Comparison of ENCODE assay signal across 19 cellular contexts in the genomic region with DNA sequence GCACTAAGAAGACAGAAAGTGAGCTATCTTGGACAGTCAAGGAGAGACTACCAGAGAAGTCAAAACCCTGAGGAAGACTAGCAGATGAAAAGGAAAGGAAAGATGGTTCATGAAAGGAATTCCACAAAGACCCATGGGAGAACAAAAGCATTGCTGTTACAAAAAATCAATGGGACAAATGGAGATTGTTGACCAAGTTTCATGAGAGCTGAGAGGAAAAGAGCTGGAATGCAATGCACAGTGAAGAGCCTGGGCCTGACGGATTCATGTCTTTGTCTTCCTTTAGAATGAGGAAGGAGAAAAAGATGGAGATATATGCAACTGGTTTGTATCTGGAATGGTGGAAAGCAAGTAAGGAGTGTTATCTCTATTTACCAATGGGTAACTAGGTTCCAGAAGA. TPM values are rescaled to one million over a fixed set of nuclear protein-coding genes. Genes with fewer than 3 reads are reported as not detected.
DNase-seq lines count a peak whose midpoint lies in the region; ATAC-seq and TF ChIP-seq lines count a peak whose summit lies in the region.
"Had no signal": no experiment of that assay in that cellular context is flagged by ENCODE, and none has a peak within 500 bp of the region (broad histone marks: within the 10 kb centered on the region; RNA-seq: fewer than 3 reads in every experiment).

No MANE protein-coding gene starts in this region.

- POLR2A ChIA-PET in CD4-positive, alpha-beta T cell (lab: Charles Lee), result interaction anchor here (0.7 to 4.6 kb wide), 6 partner anchors 11 to 50 kb away, joined by 3 to 44 read pairs (median 10); a partner anchor contains a TSS

- no peak overlapping the region for H3K4me2 ChIP-seq in DOHH2 (ENCODE audit: low read length)

- no peaks in the 10 kb centered on the region for H3K27me3 Mint-ChIP-seq in CD4-positive, alpha-beta T cell
- no peaks in the 10 kb centered on the region for H3K27me3 Mint-ChIP-seq in activated naive CD8-positive, alpha-beta T cell treated with anti-CD3 and anti-CD28 coated beads for 36 hours
- H3K27me3 Mint-ChIP-seq in type B pancreatic cell, result no peaks in the 10 kb centered on the region

- no peak overlapping the region for H3K4me3 ChIP-seq in DOHH2 (ENCODE audit: low read length)
- H3K4me3 ChIP-seq: stomach, upper lobe of left lung had no signal

- intact Hi-C loops in CD4-positive, alpha-beta T cell (cut with DNase I, micrococcal nuclease), result no loop called here

- no peak overlapping the region for H3K27ac ChIP-seq in CD4-positive, alpha-beta T cell (ENCODE audit: low read depth, low read length)
- peak overlapping the region; percentile 5; the same call in 1 of the 2 replicates for H3K27ac ChIP-seq in DOHH2 (ENCODE audit: low read depth, low read length)
- H3K27ac ChIP-seq: stomach had no signal

- peak overlapping the region; percentile 30 for H3K4me3 Mint-ChIP-seq in CD4-positive, alpha-beta T cell
- no peak overlapping the region for H3K4me3 Mint-ChIP-seq in activated naive CD8-positive, alpha-beta T cell treated with anti-CD3 and anti-CD28 coated beads for 36 hours
- no peak overlapping the region for H3K4me3 Mint-ChIP-seq in type B pancreatic cell
- H3K4me3 Mint-ChIP-seq: activated T-helper 1 cell treated with anti-CD3 and anti-CD28 coated beads, Interleukin-12 subunit alpha, Interleukin-12 subunit beta, Interleukin-2, Interleukin-4 antibody, amounts not matched to agents 30 ng/mL and 10 ng/mL and 1 ng/mL, durations not matched to agents 14 hours and 24 hours and 36 hours had no signal

- CTCF ChIA-PET in CD4-positive, alpha-beta T cell (lab: Charles Lee), result no interaction called here

- peaks cover 52% of the 10 kb centered on the region for H3K4me1 ChIP-seq in DOHH2 (ENCODE audit: control insufficient read depth, low read length)

- no peak for TF ChIP-seq CTCF in CD4-positive, alpha-beta T cell (IDR thresholded peaks at IDR 0.05)
- TF ChIP-seq CTCF in DOHH2 (IDR thresholded peaks at IDR 0.05; ENCODE audit: low read depth, low read length, poor library complexity, severe bottlenecking) (no peak), type B pancreatic cell (conservative IDR thresholded peaks at IDR 0.05) (no peak)

- H3K27me3 ChIP-seq in CD4-positive, alpha-beta T cell (ENCODE audit: control insufficient read depth, insufficient read depth, low read length), result no peaks in the 10 kb centered on the region
- H3K27me3 ChIP-seq in DOHH2 (ENCODE audit: control insufficient read depth, low read length), result no peaks in the 10 kb centered on the region
- H3K27me3 ChIP-seq: stomach, upper lobe of left lung had no signal

- H3K79me2 ChIP-seq in DOHH2 (ENCODE audit: control insufficient read depth, low read length), result peaks cover 98% of the 10 kb centered on the region

- H3K9me3 ChIP-seq in CD4-positive, alpha-beta T cell (ENCODE audit: control insufficient read depth, low read length), result peaks cover 19% of the 10 kb centered on the region
- H3K9me3 ChIP-seq in DOHH2 (ENCODE audit: control insufficient read depth, insufficient read depth, low read length), result peaks cover 28% of the 10 kb centered on the region

- H3K9me2 ChIP-seq in DOHH2 (replicated peaks; ENCODE audit: control insufficient read depth, low read length), result no peaks in the 10 kb centered on the region

- DNase-seq in CD4-positive, alpha-beta T cell, result no peak
- no peak for DNase-seq in activated naive CD8-positive, alpha-beta T cell treated with anti-CD3 and anti-CD28 coated beads for 36 hours
- peak; percentile 29 for DNase-seq in medulla oblongata (ENCODE audit: extremely low spot score)
- DNase-seq in NCI-H69 (lab: John Stamatoyannopoulos, UW), result no peak
- no peak for DNase-seq in GM03348 (ENCODE audit: low spot score)
- no peak for DNase-seq in NCI-H1048 (lab: John Stamatoyannopoulos, UW)
- DNase-seq in type B pancreatic cell (ENCODE audit: extremely low spot score, unreplicated experiment), result no peak
- DNase-seq: activated CD4-positive, alpha-beta T cell treated with anti-CD3 and anti-CD28 coated beads, Interleukin-2, amount 50 U/mL, for 48 hours; anterior cingulate cortex; central memory CD4-positive, alpha-beta T cell; glutamatergic neuron; left colon; NCI-H1417; NCI-H524 treated with DMSO at 0.1 percent for 48 hours; stomach; T-helper 1 cell; upper lobe of left lung had no signal

- H3K27ac Mint-ChIP-seq in CD4-positive, alpha-beta T cell, result peak overlapping the region; percentile 70
- peak overlapping the region; percentile 42 for H3K27ac Mint-ChIP-seq in activated naive CD8-positive, alpha-beta T cell treated with anti-CD3 and anti-CD28 coated beads for 36 hours
- H3K27ac Mint-ChIP-seq in type B pancreatic cell, result no peak overlapping the region
- H3K27ac Mint-ChIP-seq: activated T-helper 1 cell treated with anti-CD3 and anti-CD28 coated beads, Interleukin-12 subunit alpha, Interleukin-12 subunit beta, Interleukin-2, Interleukin-4 antibody, amounts not matched to agents 30 ng/mL and 10 ng/mL and 1 ng/mL, durations not matched to agents 14 hours and 24 hours and 36 hours had no signal

- peaks cover 17% of the 10 kb centered on the region for H3K9me3 Mint-ChIP-seq in CD4-positive, alpha-beta T cell
- peaks cover 34% of the 10 kb centered on the region for H3K9me3 Mint-ChIP-seq in activated naive CD8-positive, alpha-beta T cell treated with anti-CD3 and anti-CD28 coated beads for 36 hours
- peaks cover 22% of the 10 kb centered on the region for H3K9me3 Mint-ChIP-seq in type B pancreatic cell

- peaks cover 95% of the 10 kb centered on the region for H3K36me3 Mint-ChIP-seq in CD4-positive, alpha-beta T cell (ENCODE audit: low read depth)
- H3K36me3 Mint-ChIP-seq in activated naive CD8-positive, alpha-beta T cell treated with anti-CD3 and anti-CD28 coated beads for 36 hours, result peaks cover 96% of the 10 kb centered on the region
- peaks cover 61% of the 10 kb centered on the region for H3K36me3 Mint-ChIP-seq in type B pancreatic cell

- peaks cover 62% of the 10 kb centered on the region for H3F3A ChIP-seq in DOHH2 (ENCODE audit: control insufficient read depth, insufficient read depth)

- H3K36me3 ChIP-seq in DOHH2 (ENCODE audit: control insufficient read depth, low read length), result peaks cover 96% of the 10 kb centered on the region

- H4K20me1 ChIP-seq in DOHH2 (ENCODE audit: control insufficient read depth, insufficient read depth, low read depth, low read length), result peaks cover 43% of the 10 kb centered on the region

- peaks cover 75% of the 10 kb centered on the region for H3K4me1 Mint-ChIP-seq in CD4-positive, alpha-beta T cell (ENCODE audit: low read depth)
- H3K4me1 Mint-ChIP-seq in activated naive CD8-positive, alpha-beta T cell treated with anti-CD3 and anti-CD28 coated beads for 36 hours, result peaks cover 64% of the 10 kb centered on the region
- H3K4me1 Mint-ChIP-seq in type B pancreatic cell (ENCODE audit: unreplicated experiment), result no peaks in the 10 kb centered on the region

- no peak for ATAC-seq in CD4-positive, alpha-beta T cell (ENCODE audit: poor library complexity)
- ATAC-seq: left colon had no signal

RNA-seq across cellular contexts. Expression of a gene that starts 17.3 kb away (rescaled TPM):
- total RNA-seq in CD4-positive, alpha-beta T cell, result 100 to 1,000 TPM; 158 to 161 TPM
- 10 to 100 TPM; 86.3 to 94.9 TPM for total RNA-seq in activated naive CD8-positive, alpha-beta T cell treated with anti-CD3 and anti-CD28 coated beads for 36 hours
- 19.0 and 20.1 TPM in 2 replicates for total RNA-seq in type B pancreatic cell (ENCODE audit: low replicate concordance)

RNA-seq across cellular contexts. Expression of a gene that starts 50.0 kb away (rescaled TPM):
- total RNA-seq in CD4-positive, alpha-beta T cell, result 100 to 1,000 TPM; 114 to 115 TPM
- total RNA-seq in activated naive CD8-positive, alpha-beta T cell treated with anti-CD3 and anti-CD28 coated beads for 36 hours, result 10 to 100 TPM; 57.1 to 59.9 TPM
- 67.7 and 103 TPM in 2 replicates for total RNA-seq in type B pancreatic cell (ENCODE audit: low replicate concordance)
